23 cellular contexts compared by ENCODE assay signal in the genomic region with DNA sequence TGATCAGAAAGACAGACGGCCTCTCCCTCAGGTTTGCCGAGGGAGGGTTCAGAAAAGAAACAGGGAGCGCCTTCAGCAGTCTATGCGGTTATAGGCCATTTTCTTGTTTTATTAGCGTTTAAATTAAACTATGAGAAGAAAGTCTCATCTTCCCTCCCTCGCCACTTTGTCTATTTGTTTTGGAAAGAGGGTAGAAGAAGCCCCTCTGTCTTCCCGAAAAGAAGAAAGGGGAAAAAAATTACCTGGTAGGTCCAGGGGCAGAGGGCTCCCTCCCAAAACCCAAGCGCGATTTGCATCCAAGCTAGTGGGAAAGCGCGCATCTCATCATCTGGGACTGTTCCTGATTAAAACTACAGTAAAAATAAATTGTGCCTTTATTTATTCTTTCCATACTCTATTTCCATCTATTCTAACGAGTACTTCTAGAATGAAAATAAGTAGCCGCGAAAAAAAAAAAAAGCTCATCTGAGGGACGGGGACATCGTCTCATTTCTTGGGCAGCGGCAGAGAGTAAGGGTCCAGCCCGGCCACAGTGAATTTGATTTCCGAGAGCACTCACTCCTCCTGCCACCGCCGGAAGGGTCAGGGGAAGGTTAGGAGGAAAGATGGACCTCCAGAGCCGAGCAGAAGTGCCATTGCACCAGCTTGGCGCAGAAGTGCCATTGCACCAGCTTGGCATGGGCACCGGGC. TPM values are rescaled to one million over a fixed set of nuclear protein-coding genes. Genes with fewer than 3 reads are reported as not detected.
A peak's percentile ranks its signal among the peaks of the same experiment; 100 is the strongest.
DNase-seq lines count a peak whose midpoint lies in the region; ATAC-seq and TF ChIP-seq lines count a peak whose summit lies in the region.
"Had no signal": no experiment of that assay in that cellular context is flagged by ENCODE, and none has a peak within 500 bp of the region (broad histone marks: within the 10 kb centered on the region; RNA-seq: fewer than 3 reads in every experiment).

No MANE protein-coding gene starts in this region.

- WGBS in smooth muscle cell (ENCODE audit: low lambda C conversion rate) = 10% methylated on average over 24 of the region's 24 CpGs

- POLR2A ChIA-PET in WTC11 (lab: Charles Lee) = no interaction called here

- H3K36me3 Mint-ChIP-seq in activated naive CD8-positive, alpha-beta T cell = peaks cover 2% of the 10 kb centered on the region
- H3K36me3 Mint-ChIP-seq in activated naive CD8-positive, alpha-beta T cell treated with anti-CD3 and anti-CD28 coated beads for 36 hours = no peaks in the 10 kb centered on the region
- no peaks in the 10 kb centered on the region for H3K36me3 Mint-ChIP-seq in WTC11
- H3K36me3 Mint-ChIP-seq: activated CD4-positive, alpha-beta memory T cell treated with anti-CD3 and anti-CD28 coated beads for 36 hours had no signal

- H3F3A ChIP-seq in smooth muscle cell (ENCODE audit: low read depth) = no peaks in the 10 kb centered on the region

- in situ Hi-C loops in gastrocnemius medialis (cut with MboI; ENCODE audit: low sequenced_read_pairs in 4 of 4) = no loop called here

- H3K9ac ChIP-seq in smooth muscle cell (ENCODE audit: low read depth) = no peak overlapping the region

- CTCF ChIA-PET in WTC11 (lab: Charles Lee) = interaction anchor here (0.8 to 4.1 kb wide), 9 partner anchors 7 to 196 kb away, joined by 3 to 29 read pairs (median 4); no protein-coding TSS in a partner anchor

- H3K27me3 ChIP-seq in smooth muscle cell (ENCODE audit: low read depth) (peaks cover 97% of the 10 kb centered on the region), gastrocnemius medialis (peaks cover 28 to 62% (median 55%) of the 10 kb centered on the region in 3 donors)
- peaks cover 25% of the 10 kb centered on the region for H3K27me3 ChIP-seq in effector memory CD4-positive, alpha-beta T cell (replicated peaks; ENCODE audit: control insufficient read depth, insufficient read depth, low read length, poor library complexity, severe bottlenecking)

- TF ChIP-seq POLR2A in gastrocnemius medialis (IDR thresholded peaks at IDR 0.05) = no peak

- no peaks in the 10 kb centered on the region for H3K36me3 ChIP-seq in smooth muscle cell (ENCODE audit: low read depth)
- H3K36me3 ChIP-seq in effector memory CD4-positive, alpha-beta T cell (ENCODE audit: control insufficient read depth, insufficient read depth, low read length) = no peaks in the 10 kb centered on the region
- no peaks in the 10 kb centered on the region for H3K36me3 ChIP-seq in gastrocnemius medialis
- H3K36me3 ChIP-seq: adrenal gland, stomach had no signal

- H3K4me3 Mint-ChIP-seq in activated naive CD8-positive, alpha-beta T cell = peak overlapping the region; percentile 78
- no peak overlapping the region for H3K4me3 Mint-ChIP-seq in activated naive CD8-positive, alpha-beta T cell treated with anti-CD3 and anti-CD28 coated beads for 36 hours
- peak overlapping the region; percentile 74 for H3K4me3 Mint-ChIP-seq in WTC11
- H3K4me3 Mint-ChIP-seq: activated CD4-positive, alpha-beta memory T cell treated with anti-CD3 and anti-CD28 coated beads for 36 hours had no signal

- no peak overlapping the region for H3K27ac Mint-ChIP-seq in activated naive CD8-positive, alpha-beta T cell
- no peak overlapping the region for H3K27ac Mint-ChIP-seq in activated naive CD8-positive, alpha-beta T cell treated with anti-CD3 and anti-CD28 coated beads for 36 hours
- no peak overlapping the region for H3K27ac Mint-ChIP-seq in WTC11
- H3K27ac Mint-ChIP-seq: activated CD4-positive, alpha-beta memory T cell treated with anti-CD3 and anti-CD28 coated beads for 36 hours; CD8-positive, alpha-beta memory T cell had no signal

- peak overlapping the region; percentile 56 for H3K4me3 ChIP-seq in iPS-18c (ENCODE audit: insufficient read depth, low read depth, low read length)
- H3K4me3 ChIP-seq in smooth muscle cell = no peak overlapping the region
- H3K4me3 ChIP-seq in effector memory CD4-positive, alpha-beta T cell (ENCODE audit: insufficient read depth, low read depth, low read length, poor library complexity, severe bottlenecking) = no peak overlapping the region
- no peak overlapping the region for H3K4me3 ChIP-seq in gastrocnemius medialis
- H3K4me3 ChIP-seq: adrenal gland had no signal

- H3K4me1 ChIP-seq in smooth muscle cell (ENCODE audit: low read depth) (peaks cover 13% of the 10 kb centered on the region), gastrocnemius medialis (no peaks in the 10 kb centered on the region)
- H3K4me1 ChIP-seq in effector memory CD4-positive, alpha-beta T cell (ENCODE audit: control insufficient read depth, insufficient read depth, low read length, poor library complexity, severe bottlenecking) = peaks cover 20% of the 10 kb centered on the region

- intact Hi-C loops in gastrocnemius medialis (cut with DNase I; ENCODE audit: low total_unique reads) = no loop called here

- no peaks in the 10 kb centered on the region for H4K20me1 ChIP-seq in smooth muscle cell (ENCODE audit: low read depth)

- no peak for TF ChIP-seq CTCF in WTC11 (IDR thresholded peaks at IDR 0.05)
- TF ChIP-seq CTCF in smooth muscle cell (IDR thresholded peaks at IDR 0.05; ENCODE audit: borderline replicate concordance, insufficient read depth, poor library complexity, severe bottlenecking) = no peak
- no peak for TF ChIP-seq CTCF in gastrocnemius medialis (IDR thresholded peaks at IDR 0.05 in 4 of 5, conservative IDR thresholded peaks at IDR 0.05 in 1 of 5)

- peaks cover 29% of the 10 kb centered on the region for H3K4me1 Mint-ChIP-seq in activated naive CD8-positive, alpha-beta T cell (ENCODE audit: low read depth)
- peaks cover 21% of the 10 kb centered on the region for H3K4me1 Mint-ChIP-seq in activated naive CD8-positive, alpha-beta T cell treated with anti-CD3 and anti-CD28 coated beads for 36 hours
- H3K4me1 Mint-ChIP-seq in WTC11 = peaks cover 40% of the 10 kb centered on the region

- no peak for ATAC-seq in WTC11
- ATAC-seq in gastrocnemius medialis = no peak
- ATAC-seq: left cardiac atrium had no signal

- no peaks in the 10 kb centered on the region for H3K79me2 ChIP-seq in smooth muscle cell (ENCODE audit: low read depth)

- H3K9me3 Mint-ChIP-seq in activated naive CD8-positive, alpha-beta T cell (ENCODE audit: low read depth) = no peaks in the 10 kb centered on the region
- H3K9me3 Mint-ChIP-seq in activated naive CD8-positive, alpha-beta T cell treated with anti-CD3 and anti-CD28 coated beads for 36 hours = no peaks in the 10 kb centered on the region
- no peaks in the 10 kb centered on the region for H3K9me3 Mint-ChIP-seq in WTC11
- H3K9me3 Mint-ChIP-seq: activated CD4-positive, alpha-beta memory T cell treated with anti-CD3 and anti-CD28 coated beads for 36 hours; CD8-positive, alpha-beta memory T cell had no signal

- no peak overlapping the region for H3K27ac ChIP-seq in smooth muscle cell (ENCODE audit: low read depth)
- H3K27ac ChIP-seq in effector memory CD4-positive, alpha-beta T cell (ENCODE audit: insufficient read depth, low read length, poor library complexity, severe bottlenecking) = no peak overlapping the region
- H3K27ac ChIP-seq in gastrocnemius medialis = no peak overlapping the region
- H3K27ac ChIP-seq: adrenal gland, HL-60, stomach had no signal

- DNase-seq in activated naive CD8-positive, alpha-beta T cell treated with anti-CD3 and anti-CD28 coated beads for 36 hours = no peak
- DNase-seq in WTC11 (ENCODE audit: low spot score) (peak; percentile 21), smooth muscle cell (lab: John Stamatoyannopoulos, UW; ENCODE audit: unreplicated experiment) (no peak), NCI-H82 treated with DMSO at 0.1 percent for 48 hours (lab: John Stamatoyannopoulos, UW; ENCODE audit: unreplicated experiment) (no peak), gastrocnemius medialis (no peak)
- no peak for DNase-seq in effector memory CD4-positive, alpha-beta T cell
- DNase-seq: activated CD4-positive, alpha-beta memory T cell treated with anti-CD3 and anti-CD28 coated beads for 36 hours; adrenal gland; CD8-positive, alpha-beta memory T cell; central memory CD4-positive, alpha-beta T cell; DMS79; effector CD4-positive, alpha-beta T cell; GOT3; KG1; left cardiac atrium; NCI-H1048; NCI-H2029 treated with DMSO at 0.1 percent for 48 hours; NCI-H510A; right cardiac atrium; stomach had no signal

- peaks cover 18% of the 10 kb centered on the region for H3K27me3 Mint-ChIP-seq in activated naive CD8-positive, alpha-beta T cell
- peaks cover 77% of the 10 kb centered on the region for H3K27me3 Mint-ChIP-seq in activated naive CD8-positive, alpha-beta T cell treated with anti-CD3 and anti-CD28 coated beads for 36 hours
- peaks cover 100% of the 10 kb centered on the region for H3K27me3 Mint-ChIP-seq in WTC11 (ENCODE audit: low read depth)

- no peak overlapping the region for H2AFZ ChIP-seq in smooth muscle cell (ENCODE audit: low read depth)

- H3K9me3 ChIP-seq in iPS-18c (ENCODE audit: control insufficient read depth, insufficient read depth, low read length) = peaks cover 6% of the 10 kb centered on the region
- no peaks in the 10 kb centered on the region for H3K9me3 ChIP-seq in smooth muscle cell (replicated peaks; ENCODE audit: low read depth)
- H3K9me3 ChIP-seq in effector memory CD4-positive, alpha-beta T cell (ENCODE audit: control insufficient read depth, low read length) = no peaks in the 10 kb centered on the region
- H3K9me3 ChIP-seq in gastrocnemius medialis = no peaks in the 10 kb centered on the region
- H3K9me3 ChIP-seq: adrenal gland, stomach had no signal

- peak overlapping the region; percentile 26 for H3K4me2 ChIP-seq in smooth muscle cell

TF ChIP-seq in WTC11, 78 proteins besides CTCF, POLR2A, EP300 and RAD21:
- TF ChIP-seq FOXP1 (CRISPR knock-in tag; IDR thresholded peaks at IDR 0.05; ENCODE audit: borderline replicate concordance) = no peak
- TF ChIP-seq, protein P1, sequence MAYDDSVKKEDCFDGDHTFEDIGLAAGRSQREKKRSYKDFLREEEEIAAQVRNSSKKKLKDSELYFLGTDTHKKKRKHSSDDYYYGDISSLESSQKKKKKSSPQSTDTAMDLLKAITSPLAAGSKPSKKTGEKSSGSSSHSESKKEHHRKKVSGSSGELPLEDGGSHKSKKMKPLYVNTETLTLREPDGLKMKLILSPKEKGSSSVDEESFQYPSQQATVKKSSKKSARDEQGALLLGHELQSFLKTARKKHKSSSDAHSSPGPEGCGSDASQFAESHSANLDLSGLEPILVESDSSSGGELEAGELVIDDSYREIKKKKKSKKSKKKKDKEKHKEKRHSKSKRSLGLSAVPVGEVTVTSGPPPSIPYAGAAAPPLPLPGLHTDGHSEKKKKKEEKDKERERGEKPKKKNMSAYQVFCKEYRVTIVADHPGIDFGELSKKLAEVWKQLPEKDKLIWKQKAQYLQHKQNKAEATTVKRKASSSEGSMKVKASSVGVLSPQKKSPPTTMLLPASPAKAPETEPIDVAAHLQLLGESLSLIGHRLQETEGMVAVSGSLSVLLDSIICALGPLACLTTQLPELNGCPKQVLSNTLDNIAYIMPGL (CRISPR knock-in tag; IDR thresholded peaks at IDR 0.05) = no peak

RNA-seq across cellular contexts. Expression of a gene that starts 2.4 kb away (rescaled TPM):
- 1 to 10 TPM; 2.0 to 2.3 TPM for total RNA-seq in activated naive CD8-positive, alpha-beta T cell treated with anti-CD3 and anti-CD28 coated beads for 36 hours
- total RNA-seq in WTC11 (2021) (0.27 to 0.66 TPM (median 0.35 TPM) in 3 replicates), smooth muscle cell (not detected in 2 replicates), gastrocnemius medialis (1 to 10 TPM in 3 of 4 donors, under 1 TPM in 1; 0.27 to 8.7 (median 2.1) TPM)
- polyA plus RNA-seq in smooth muscle cell = 0.34 TPM in 1 of 2 replicates, not detected in the other
